In the genomic region with DNA sequence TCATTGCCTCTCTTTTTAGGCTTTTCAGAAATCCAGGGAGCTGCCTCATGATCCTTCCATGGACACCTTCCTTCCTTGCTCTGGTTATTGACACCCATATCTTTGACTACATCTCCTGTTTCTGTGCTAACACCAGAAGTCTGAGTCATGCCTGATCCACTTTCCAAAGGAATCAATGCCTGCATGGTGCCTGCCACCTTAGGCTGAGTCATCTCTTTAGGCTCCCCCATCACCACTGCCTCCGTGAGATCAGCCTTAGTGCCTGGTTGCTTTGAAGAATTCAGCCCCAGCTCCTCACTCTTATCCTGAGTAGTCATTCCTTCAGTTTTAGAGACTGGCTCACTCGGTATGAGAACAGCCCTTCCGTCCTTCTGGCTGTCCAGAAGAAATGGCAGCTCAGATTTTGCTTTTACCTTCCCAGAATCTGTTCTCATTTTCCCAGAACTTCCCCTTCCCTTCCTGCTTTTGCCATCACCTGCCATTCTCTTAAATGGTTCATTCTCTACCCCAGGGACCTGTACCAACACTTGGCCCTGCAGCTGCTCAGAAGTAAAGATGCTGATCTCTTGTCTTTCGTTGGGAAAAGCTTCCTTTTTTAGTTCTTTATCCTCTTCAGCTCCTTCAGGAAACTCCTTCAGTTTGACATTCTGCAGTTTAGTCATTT, we compare ENCODE assay signal across 9 cellular contexts.
DNase-seq lines count a peak whose midpoint lies in the region; ATAC-seq and TF ChIP-seq lines count a peak whose summit lies in the region.
"Had no signal": no experiment of that assay in that cellular context is flagged by ENCODE, and none has a peak within 500 bp of the region (broad histone marks: within the 10 kb centered on the region; RNA-seq: fewer than 3 reads in every experiment).

No MANE protein-coding gene starts in this region.

- no peaks in the 10 kb centered on the region for H3K9me2 ChIP-seq in hepatocyte (replicated peaks; ENCODE audit: insufficient read depth)

- CTCF ChIA-PET in activated CD8-positive, alpha-beta memory T cell treated with anti-CD3 and anti-CD28 coated beads, Interleukin-2, amount 10 ng/mL, durations not matched to agents 7 days and 5 days (lab: Charles Lee): interaction anchor here (1.2 kb wide), 1 partner anchor 79 kb away, joined by 3 read pairs; no protein-coding TSS in a partner anchor

- H3K4me3 ChIP-seq in adipocyte (ENCODE audit: low read length) (no peak overlapping the region), hepatocyte (no peak overlapping the region), left lung (no peak overlapping the region)

- no peaks in the 10 kb centered on the region for H3K27me3 Mint-ChIP-seq in stimulated activated naive CD8-positive, alpha-beta T cell treated with anti-CD3 and anti-CD28 coated beads, Interleukin-15, Interleukin-2, amounts not matched to agents 100 ng/mL and 50 ng/mL, for 24 hours
- H3K27me3 Mint-ChIP-seq in stimulated activated naive CD8-positive, alpha-beta T cell treated with anti-CD3 and anti-CD28 coated beads, Interleukin-15, amount 100 ng/mL, for 72 hours: no peaks in the 10 kb centered on the region
- no peaks in the 10 kb centered on the region for H3K27me3 Mint-ChIP-seq in activated CD8-positive, alpha-beta memory T cell treated with anti-CD3 and anti-CD28 coated beads, Interleukin-2, amount 10 ng/mL, durations not matched to agents 7 days and 5 days

- intact Hi-C loops in left lung (cut with DNase I): no loop called here

- H3K27ac Mint-ChIP-seq in stimulated activated naive CD8-positive, alpha-beta T cell treated with anti-CD3 and anti-CD28 coated beads, Interleukin-15, Interleukin-2, amounts not matched to agents 100 ng/mL and 50 ng/mL, for 24 hours: peak overlapping the region; percentile 42
- H3K27ac Mint-ChIP-seq in stimulated activated naive CD8-positive, alpha-beta T cell treated with anti-CD3 and anti-CD28 coated beads, Interleukin-15, amount 100 ng/mL, for 72 hours: peak overlapping the region in 1 of 2 donors; percentile 40
- no peak overlapping the region for H3K27ac Mint-ChIP-seq in activated CD8-positive, alpha-beta memory T cell treated with anti-CD3 and anti-CD28 coated beads, Interleukin-2, amount 10 ng/mL, durations not matched to agents 7 days and 5 days

- H3K4me1 Mint-ChIP-seq in stimulated activated naive CD8-positive, alpha-beta T cell treated with anti-CD3 and anti-CD28 coated beads, Interleukin-15, Interleukin-2, amounts not matched to agents 100 ng/mL and 50 ng/mL, for 24 hours (ENCODE audit: low read depth): peaks cover 3% of the 10 kb centered on the region
- H3K4me1 Mint-ChIP-seq in stimulated activated naive CD8-positive, alpha-beta T cell treated with anti-CD3 and anti-CD28 coated beads, Interleukin-15, amount 100 ng/mL, for 72 hours: peaks cover 7% of the 10 kb centered on the region
- peaks cover 4% of the 10 kb centered on the region for H3K4me1 Mint-ChIP-seq in activated CD8-positive, alpha-beta memory T cell treated with anti-CD3 and anti-CD28 coated beads, Interleukin-2, amount 10 ng/mL, durations not matched to agents 7 days and 5 days

- peaks cover 66% of the 10 kb centered on the region for H3K36me3 Mint-ChIP-seq in stimulated activated naive CD8-positive, alpha-beta T cell treated with anti-CD3 and anti-CD28 coated beads, Interleukin-15, Interleukin-2, amounts not matched to agents 100 ng/mL and 50 ng/mL, for 24 hours (ENCODE audit: low read depth)
- peaks cover 31% of the 10 kb centered on the region for H3K36me3 Mint-ChIP-seq in activated CD8-positive, alpha-beta memory T cell treated with anti-CD3 and anti-CD28 coated beads, Interleukin-2, amount 10 ng/mL, durations not matched to agents 7 days and 5 days

- H3K4me3 Mint-ChIP-seq in stimulated activated naive CD8-positive, alpha-beta T cell treated with anti-CD3 and anti-CD28 coated beads, Interleukin-15, Interleukin-2, amounts not matched to agents 100 ng/mL and 50 ng/mL, for 24 hours: no peak overlapping the region
- H3K4me3 Mint-ChIP-seq in stimulated activated naive CD8-positive, alpha-beta T cell treated with anti-CD3 and anti-CD28 coated beads, Interleukin-15, amount 100 ng/mL, for 72 hours: no peak overlapping the region
- no peak overlapping the region for H3K4me3 Mint-ChIP-seq in activated CD8-positive, alpha-beta memory T cell treated with anti-CD3 and anti-CD28 coated beads, Interleukin-2, amount 10 ng/mL, durations not matched to agents 7 days and 5 days

- no peak overlapping the region for H3K27ac ChIP-seq in hepatocyte
- H3K27ac ChIP-seq in left lung: no peak overlapping the region

- peaks cover 8% of the 10 kb centered on the region for H3K4me1 ChIP-seq in adipocyte (ENCODE audit: control insufficient read depth, insufficient read depth, low read length)
- no peaks in the 10 kb centered on the region for H3K4me1 ChIP-seq in hepatocyte (ENCODE audit: insufficient read depth)
- H3K4me1 ChIP-seq in left lung: no peaks in the 10 kb centered on the region

- DNase-seq in stimulated activated naive CD8-positive, alpha-beta T cell treated with anti-CD3 and anti-CD28 coated beads, Interleukin-15, amount 100 ng/mL, for 72 hours: no peak
- DNase-seq in adipocyte (ENCODE audit: low read depth) (peak; percentile 77), hepatocyte (ENCODE audit: low spot score) (peak; percentile 29), NOMO-1 treated with dmso at 0.1 percent for 144 hours (lab: John Stamatoyannopoulos, UW; ENCODE audit: unreplicated experiment) (no peak), left lung (no peak)
- DNase-seq in activated CD8-positive, alpha-beta memory T cell treated with anti-CD3 and anti-CD28 coated beads, Interleukin-2, amount 10 ng/mL, durations not matched to agents 7 days and 5 days: no peak
- DNase-seq: DMS79 treated with DMSO at 0.1 percent for 48 hours had no signal

- H3K27me3 ChIP-seq in adipocyte (replicated peaks; ENCODE audit: control insufficient read depth, insufficient read depth, low read length) (no peaks in the 10 kb centered on the region), hepatocyte (no peaks in the 10 kb centered on the region), left lung (no peaks in the 10 kb centered on the region)

- ATAC-seq in stimulated activated naive CD8-positive, alpha-beta T cell treated with anti-CD3 and anti-CD28 coated beads, Interleukin-15, amount 100 ng/mL, for 72 hours: no peak
- no peak for ATAC-seq in activated CD8-positive, alpha-beta memory T cell treated with anti-CD3 and anti-CD28 coated beads, Interleukin-2, amount 10 ng/mL, durations not matched to agents 7 days and 5 days
- ATAC-seq in left lung: no peak
- ATAC-seq in GM19023 (IDR thresholded peaks at IDR 0.05; ENCODE audit: unreplicated experiment): no peak

- no peak for TF ChIP-seq CTCF in hepatocyte (IDR thresholded peaks at IDR 0.05; ENCODE audit: poor library complexity)
- no peak for TF ChIP-seq CTCF in left lung (IDR thresholded peaks at IDR 0.05)

- H3K36me3 ChIP-seq in adipocyte (ENCODE audit: control insufficient read depth, insufficient read depth, low read length, severe bottlenecking): peaks cover 85% of the 10 kb centered on the region
- no peaks in the 10 kb centered on the region for H3K36me3 ChIP-seq in hepatocyte (replicated peaks; ENCODE audit: insufficient read depth, low read depth)
- peaks cover 0 to 77% of the 10 kb centered on the region in 2 donors for H3K36me3 ChIP-seq in left lung

- no peak overlapping the region for H2AFZ ChIP-seq in hepatocyte

- H3K9me3 ChIP-seq in adipocyte (ENCODE audit: control insufficient read depth, low read length): no peaks in the 10 kb centered on the region
- H3K9me3 ChIP-seq in hepatocyte (ENCODE audit: low read depth): no peaks in the 10 kb centered on the region
- no peaks in the 10 kb centered on the region for H3K9me3 ChIP-seq in left lung

- WGBS in hepatocyte (ENCODE audit: low lambda C conversion rate, missing lambda C conversion rate): 73% methylated on average over 4 of the region's 4 CpGs

- no peak overlapping the region for H3K9ac ChIP-seq in adipocyte (ENCODE audit: low read length)

- no peaks in the 10 kb centered on the region for H4K20me1 ChIP-seq in hepatocyte (ENCODE audit: insufficient read depth, poor library complexity, severe bottlenecking)

- no peaks in the 10 kb centered on the region for H3K9me3 Mint-ChIP-seq in stimulated activated naive CD8-positive, alpha-beta T cell treated with anti-CD3 and anti-CD28 coated beads, Interleukin-15, Interleukin-2, amounts not matched to agents 100 ng/mL and 50 ng/mL, for 24 hours
- no peaks in the 10 kb centered on the region for H3K9me3 Mint-ChIP-seq in stimulated activated naive CD8-positive, alpha-beta T cell treated with anti-CD3 and anti-CD28 coated beads, Interleukin-15, amount 100 ng/mL, for 72 hours
- no peaks in the 10 kb centered on the region for H3K9me3 Mint-ChIP-seq in activated CD8-positive, alpha-beta memory T cell treated with anti-CD3 and anti-CD28 coated beads, Interleukin-2, amount 10 ng/mL, durations not matched to agents 7 days and 5 days (ENCODE audit: low read depth)

- H3K79me2 ChIP-seq in hepatocyte: no peaks in the 10 kb centered on the region

- H3K4me2 ChIP-seq in hepatocyte: no peak overlapping the region

Comparison
In these comparisons a context has a peak if more than half of its experiments do, and no peak if none do; other contexts are left out.
1. DNase-seq: peak in adipocyte (single experiment) and hepatocyte (single experiment); none in stimulated activated naive CD8-positive, alpha-beta T cell treated with anti-CD3 and anti-CD28 coated beads, Interleukin-15, amount 100 ng/mL, for 72 hours (0 of 2), activated CD8-positive, alpha-beta memory T cell treated with anti-CD3 and anti-CD28 coated beads, Interleukin-2, amount 10 ng/mL, durations not matched to agents 7 days and 5 days (single experiment), NOMO-1 treated with dmso at 0.1 percent for 144 hours (single experiment) and left lung (0 of 2).